In the genomic region with DNA sequence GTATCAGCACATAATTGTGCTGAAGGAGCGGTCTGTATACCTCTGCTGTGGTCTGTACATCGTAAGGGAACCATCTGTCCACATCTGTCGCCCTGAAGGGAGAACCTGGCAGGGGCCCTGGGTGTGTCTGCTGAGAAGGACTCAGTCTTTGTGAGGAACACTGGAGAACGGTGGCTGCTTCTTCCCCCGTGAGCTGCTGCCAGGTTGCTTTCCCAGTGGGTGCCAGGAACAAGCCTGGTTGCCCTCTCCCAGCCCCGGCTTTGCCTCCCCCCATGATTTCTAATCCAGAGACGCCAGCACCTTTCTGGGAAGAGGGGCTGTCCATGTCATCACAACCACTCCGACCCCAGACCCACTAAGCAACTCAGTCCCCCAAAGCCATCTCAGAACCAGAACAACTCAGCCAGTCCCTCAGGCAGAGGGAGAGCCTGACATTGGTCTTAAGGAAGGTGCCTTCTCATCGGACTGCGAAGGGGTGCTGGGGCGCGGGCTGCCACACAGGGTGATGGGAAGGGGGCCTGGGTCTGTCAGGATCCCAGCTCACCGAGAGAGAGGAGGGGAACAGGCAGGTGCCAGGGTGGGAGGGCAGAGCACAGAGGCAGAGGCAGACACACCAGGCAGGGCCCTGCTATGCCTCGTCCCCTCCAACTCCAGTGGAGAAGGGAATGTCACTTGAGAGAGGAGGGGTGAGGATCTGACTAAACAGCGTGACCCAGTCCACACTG, we compare ENCODE assay signal across 2 cellular contexts.
TF ChIP-seq lines count a peak whose summit lies in the region.

No MANE protein-coding gene starts in this region.

TF ChIP-seq in SK-N-SH, 30 proteins besides CTCF, POLR2A, EP300 and RAD21 (continued from another document):
- TF ChIP-seq FOXJ3 (CRISPR knock-in tag; IDR thresholded peaks at IDR 0.05) (no peak), GATA2 (CRISPR knock-in tag; IDR thresholded peaks at IDR 0.05) (no peak), TCF12 (IDR thresholded peaks at IDR 0.05) (no peak), JUND (IDR thresholded peaks at IDR 0.05) (no peak), NFIC (IDR thresholded peaks at IDR 0.05; ENCODE audit: borderline replicate concordance) (no peak), NRF1 (IDR thresholded peaks at IDR 0.05; ENCODE audit: low read depth, low read length) (no peak), RCOR1 (IDR thresholded peaks at IDR 0.05; ENCODE audit: low read length) (no peak)
- TF ChIP-seq, protein P1, sequence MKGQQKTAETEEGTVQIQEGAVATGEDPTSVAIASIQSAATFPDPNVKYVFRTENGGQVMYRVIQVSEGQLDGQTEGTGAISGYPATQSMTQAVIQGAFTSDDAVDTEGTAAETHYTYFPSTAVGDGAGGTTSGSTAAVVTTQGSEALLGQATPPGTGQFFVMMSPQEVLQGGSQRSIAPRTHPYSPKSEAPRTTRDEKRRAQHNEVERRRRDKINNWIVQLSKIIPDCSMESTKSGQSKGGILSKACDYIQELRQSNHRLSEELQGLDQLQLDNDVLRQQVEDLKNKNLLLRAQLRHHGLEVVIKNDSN (IDR thresholded peaks at IDR 0.05; ENCODE audit: borderline replicate concordance, low read depth), result no peak
- TF ChIP-seq, protein P2, sequence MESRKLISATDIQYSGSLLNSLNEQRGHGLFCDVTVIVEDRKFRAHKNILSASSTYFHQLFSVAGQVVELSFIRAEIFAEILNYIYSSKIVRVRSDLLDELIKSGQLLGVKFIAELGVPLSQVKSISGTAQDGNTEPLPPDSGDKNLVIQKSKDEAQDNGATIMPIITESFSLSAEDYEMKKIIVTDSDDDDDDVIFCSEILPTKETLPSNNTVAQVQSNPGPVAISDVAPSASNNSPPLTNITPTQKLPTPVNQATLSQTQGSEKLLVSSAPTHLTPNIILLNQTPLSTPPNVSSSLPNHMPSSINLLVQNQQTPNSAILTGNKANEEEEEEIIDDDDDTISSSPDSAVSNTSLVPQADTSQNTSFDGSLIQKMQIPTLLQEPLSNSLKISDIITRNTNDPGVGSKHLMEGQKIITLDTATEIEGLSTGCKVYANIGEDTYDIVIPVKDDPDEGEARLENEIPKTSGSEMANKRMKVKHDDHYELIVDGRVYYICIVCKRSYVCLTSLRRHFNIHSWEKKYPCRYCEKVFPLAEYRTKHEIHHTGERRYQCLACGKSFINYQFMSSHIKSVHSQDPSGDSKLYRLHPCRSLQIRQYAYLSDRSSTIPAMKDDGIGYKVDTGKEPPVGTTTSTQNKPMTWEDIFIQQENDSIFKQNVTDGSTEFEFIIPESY (IDR thresholded peaks at IDR 0.05; ENCODE audit: borderline replicate concordance, low read depth), result no peak
- TF ChIP-seq, protein P3, sequence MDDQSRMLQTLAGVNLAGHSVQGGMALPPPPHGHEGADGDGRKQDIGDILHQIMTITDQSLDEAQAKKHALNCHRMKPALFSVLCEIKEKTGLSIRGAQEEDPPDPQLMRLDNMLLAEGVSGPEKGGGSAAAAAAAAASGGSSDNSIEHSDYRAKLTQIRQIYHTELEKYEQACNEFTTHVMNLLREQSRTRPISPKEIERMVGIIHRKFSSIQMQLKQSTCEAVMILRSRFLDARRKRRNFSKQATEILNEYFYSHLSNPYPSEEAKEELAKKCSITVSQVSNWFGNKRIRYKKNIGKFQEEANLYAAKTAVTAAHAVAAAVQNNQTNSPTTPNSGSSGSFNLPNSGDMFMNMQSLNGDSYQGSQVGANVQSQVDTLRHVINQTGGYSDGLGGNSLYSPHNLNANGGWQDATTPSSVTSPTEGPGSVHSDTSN (IDR thresholded peaks at IDR 0.05), result no peak

TF ChIP-seq in SK-N-SH treated with all-trans-retinoic acid at 6 μM for 48 hours, 23 proteins besides CTCF, POLR2A, EP300 and RAD21 (continued from another document):
- no peak for TF ChIP-seq POU6F1 (CRISPR knock-in tag; IDR thresholded peaks at IDR 0.05; ENCODE audit: borderline replicate concordance, low read depth)
- TF ChIP-seq, protein P4, sequence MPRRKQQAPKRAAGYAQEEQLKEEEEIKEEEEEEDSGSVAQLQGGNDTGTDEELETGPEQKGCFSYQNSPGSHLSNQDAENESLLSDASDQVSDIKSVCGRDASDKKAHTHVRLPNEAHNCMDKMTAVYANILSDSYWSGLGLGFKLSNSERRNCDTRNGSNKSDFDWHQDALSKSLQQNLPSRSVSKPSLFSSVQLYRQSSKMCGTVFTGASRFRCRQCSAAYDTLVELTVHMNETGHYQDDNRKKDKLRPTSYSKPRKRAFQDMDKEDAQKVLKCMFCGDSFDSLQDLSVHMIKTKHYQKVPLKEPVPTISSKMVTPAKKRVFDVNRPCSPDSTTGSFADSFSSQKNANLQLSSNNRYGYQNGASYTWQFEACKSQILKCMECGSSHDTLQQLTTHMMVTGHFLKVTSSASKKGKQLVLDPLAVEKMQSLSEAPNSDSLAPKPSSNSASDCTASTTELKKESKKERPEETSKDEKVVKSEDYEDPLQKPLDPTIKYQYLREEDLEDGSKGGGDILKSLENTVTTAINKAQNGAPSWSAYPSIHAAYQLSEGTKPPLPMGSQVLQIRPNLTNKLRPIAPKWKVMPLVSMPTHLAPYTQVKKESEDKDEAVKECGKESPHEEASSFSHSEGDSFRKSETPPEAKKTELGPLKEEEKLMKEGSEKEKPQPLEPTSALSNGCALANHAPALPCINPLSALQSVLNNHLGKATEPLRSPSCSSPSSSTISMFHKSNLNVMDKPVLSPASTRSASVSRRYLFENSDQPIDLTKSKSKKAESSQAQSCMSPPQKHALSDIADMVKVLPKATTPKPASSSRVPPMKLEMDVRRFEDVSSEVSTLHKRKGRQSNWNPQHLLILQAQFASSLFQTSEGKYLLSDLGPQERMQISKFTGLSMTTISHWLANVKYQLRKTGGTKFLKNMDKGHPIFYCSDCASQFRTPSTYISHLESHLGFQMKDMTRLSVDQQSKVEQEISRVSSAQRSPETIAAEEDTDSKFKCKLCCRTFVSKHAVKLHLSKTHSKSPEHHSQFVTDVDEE (CRISPR knock-in tag; IDR thresholded peaks at IDR 0.05), result no peak
- no peak for TF ChIP-seq ARNTL (CRISPR knock-in tag; IDR thresholded peaks at IDR 0.05; ENCODE audit: borderline replicate concordance, low read depth)
- TF ChIP-seq PATZ1 (CRISPR knock-in tag; IDR thresholded peaks at IDR 0.05; ENCODE audit: borderline replicate concordance), result no peak
- TF ChIP-seq TCF4 (CRISPR knock-in tag; IDR thresholded peaks at IDR 0.05; ENCODE audit: borderline replicate concordance), result no peak
- no peak for TF ChIP-seq GLIS3 (CRISPR knock-in tag; IDR thresholded peaks at IDR 0.05)
- TF ChIP-seq PPARA (CRISPR knock-in tag; IDR thresholded peaks at IDR 0.05; ENCODE audit: borderline replicate concordance), result no peak
- TF ChIP-seq BACH2 (CRISPR knock-in tag; IDR thresholded peaks at IDR 0.05; ENCODE audit: borderline replicate concordance), result no peak
- no peak for TF ChIP-seq ISL1 (CRISPR knock-in tag; IDR thresholded peaks at IDR 0.05)
- TF ChIP-seq, protein P5, sequence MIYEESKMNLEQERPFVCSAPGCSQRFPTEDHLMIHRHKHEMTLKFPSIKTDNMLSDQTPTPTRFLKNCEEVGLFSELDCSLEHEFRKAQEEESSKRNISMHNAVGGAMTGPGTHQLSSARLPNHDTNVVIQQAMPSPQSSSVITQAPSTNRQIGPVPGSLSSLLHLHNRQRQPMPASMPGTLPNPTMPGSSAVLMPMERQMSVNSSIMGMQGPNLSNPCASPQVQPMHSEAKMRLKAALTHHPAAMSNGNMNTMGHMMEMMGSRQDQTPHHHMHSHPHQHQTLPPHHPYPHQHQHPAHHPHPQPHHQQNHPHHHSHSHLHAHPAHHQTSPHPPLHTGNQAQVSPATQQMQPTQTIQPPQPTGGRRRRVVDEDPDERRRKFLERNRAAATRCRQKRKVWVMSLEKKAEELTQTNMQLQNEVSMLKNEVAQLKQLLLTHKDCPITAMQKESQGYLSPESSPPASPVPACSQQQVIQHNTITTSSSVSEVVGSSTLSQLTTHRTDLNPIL (CRISPR knock-in tag; IDR thresholded peaks at IDR 0.05; ENCODE audit: low read depth), result no peak
- TF ChIP-seq CSRNP3 (CRISPR knock-in tag; IDR thresholded peaks at IDR 0.05), result no peak
- no peak for TF ChIP-seq ZNF8 (CRISPR knock-in tag; IDR thresholded peaks at IDR 0.05)
- TF ChIP-seq ZNF70 (CRISPR knock-in tag; IDR thresholded peaks at IDR 0.05), result no peak
TF ChIP-seq in SK-N-SH treated with all-trans-retinoic acid at 6 μM for 48 hours: peak in this region for 0.
